ENCODE assay signal across 8 cellular contexts in the genomic region with DNA sequence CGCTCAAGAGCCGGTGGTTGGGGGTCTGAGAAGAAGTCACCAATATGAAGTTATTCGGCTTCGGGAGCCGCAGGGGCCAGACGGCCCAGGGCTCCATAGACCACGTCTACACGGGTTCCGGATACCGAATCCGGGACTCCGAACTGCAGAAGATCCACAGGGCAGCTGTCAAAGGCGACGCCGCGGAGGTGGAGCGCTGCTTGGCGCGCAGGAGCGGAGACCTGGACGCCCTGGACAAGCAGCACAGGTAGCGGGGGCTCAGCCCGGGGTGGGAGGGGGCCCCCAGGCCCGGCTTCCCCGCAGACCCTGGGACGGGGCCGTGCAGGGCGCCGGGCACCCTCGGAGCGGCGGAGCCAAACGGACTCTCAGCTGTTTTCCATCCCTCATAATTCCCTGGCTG.
DNase-seq lines count a peak whose midpoint lies in the region; ATAC-seq, FAIRE-seq and TF ChIP-seq lines count a peak whose summit lies in the region.
"Not testable (repeated sequence)": the region's sequence is repeated elsewhere in the genome, so short reads cannot be mapped to it uniquely, and the experiment has no call there.

No MANE protein-coding gene starts in this region.

- not testable (repeated sequence) for H3K27me3 ChIP-seq in endothelial cell of umbilical vein (ENCODE audit: control insufficient read depth in 2 of 2, insufficient read depth in 2 of 2, low read length in 2 of 2); sigmoid colon; upper lobe of left lung

- not testable (repeated sequence) for H3K79me2 ChIP-seq in OCI-LY7 (ENCODE audit: insufficient read depth, low read depth, low read length); endothelial cell of umbilical vein (ENCODE audit: control insufficient read depth, insufficient read depth, low read length)

- H3K27ac ChIP-seq in OCI-LY7 (ENCODE audit: low read depth, low read length, poor library complexity, severe bottlenecking); endothelial cell of umbilical vein (ENCODE audit: insufficient read depth, low read depth, low read length); sigmoid colon; upper lobe of left lung: not testable (repeated sequence)

- 0 to 2% methylated on average over 17 to 18 of the region's 33 CpGs for WGBS in sigmoid colon, 2 donors
- WGBS in upper lobe of left lung, 2 donors = no CpG with 5 or more reads among the region's 33 CpGs

- not testable (repeated sequence) for H3K9me2 ChIP-seq in OCI-LY7 (ENCODE audit: insufficient read depth, low read length)

- in situ Hi-C loops in astrocyte of the cerebellum (cut with HindIII; ENCODE audit: low sequenced_read_pairs) = not testable (repeated sequence)

- not testable (repeated sequence) for TF ChIP-seq EP300 in sigmoid colon (IDR thresholded peaks at IDR 0.05); upper lobe of left lung (IDR thresholded peaks at IDR 0.05)

- not testable (repeated sequence) for DNase-seq in OCI-LY7 (ENCODE audit: low spot score); astrocyte of the cerebellum (ENCODE audit: low read depth); endothelial cell of umbilical vein (ENCODE audit: low read depth, low spot score)
- peak; percentile 8 for DNase-seq in activated CD8-positive, alpha-beta memory T cell treated with anti-CD3 and anti-CD28 coated beads, Interleukin-2, amount 50 U/mL, for 4 hours
- DNase-seq in left ventricle myocardium superior (peak; percentile 12), mesothelial cell of epicardium (ENCODE audit: low spot score in 2 of 2, unreplicated experiment in 2 of 2) (peak; percentile 8 to 37), sigmoid colon (peak; percentile 43), upper lobe of left lung (peak; percentile 20 to 85)

- H3K4me2 ChIP-seq in OCI-LY7 (ENCODE audit: low read length); endothelial cell of umbilical vein (ENCODE audit: insufficient read depth, low read length): not testable (repeated sequence)

- H3K9ac ChIP-seq in endothelial cell of umbilical vein (replicated peaks; ENCODE audit: extremely low read depth, insufficient read depth, low read length) = not testable (repeated sequence)

- not testable (repeated sequence) for TF ChIP-seq CTCF in OCI-LY7 (conservative IDR thresholded peaks at IDR 0.05; ENCODE audit: low read length); astrocyte of the cerebellum (IDR thresholded peaks at IDR 0.05; ENCODE audit: low read depth, low read length, missing control alignments); endothelial cell of umbilical vein (IDR thresholded peaks at IDR 0.05; ENCODE audit: extremely low read depth in 1 of 2, insufficient read depth in 1 of 2, low read depth in 1 of 2, low read length in 2 of 2); mesothelial cell of epicardium (IDR thresholded peaks at IDR 0.05; ENCODE audit: unreplicated experiment); sigmoid colon (IDR thresholded peaks at IDR 0.05); upper lobe of left lung (IDR thresholded peaks at IDR 0.05)

- H3K9me3 Mint-ChIP-seq in mesothelial cell of epicardium = not testable (repeated sequence)

- H3K4me1 ChIP-seq in OCI-LY7 (ENCODE audit: insufficient read depth, low read length, poor library complexity, severe bottlenecking); endothelial cell of umbilical vein (ENCODE audit: control insufficient read depth, extremely low read depth, insufficient read depth, low read length); sigmoid colon; upper lobe of left lung: not testable (repeated sequence)

- H3K4me1 Mint-ChIP-seq in mesothelial cell of epicardium = not testable (repeated sequence)

- H2AFZ ChIP-seq in OCI-LY7 (ENCODE audit: low read length); endothelial cell of umbilical vein (ENCODE audit: low read depth, low read length): not testable (repeated sequence)

- CTCF ChIA-PET in OCI-LY7 (lab: Charles Lee; ENCODE audit: unreplicated experiment); endothelial cell of umbilical vein (lab: Charles Lee): not testable (repeated sequence)

- not testable (repeated sequence) for H3K9me1 ChIP-seq in endothelial cell of umbilical vein (replicated peaks; ENCODE audit: control insufficient read depth, extremely low read depth, insufficient read depth, low read length)

- not testable (repeated sequence) for FAIRE-seq in endothelial cell of umbilical vein (lab: Jason Lieb, UNC)

- H3K27ac Mint-ChIP-seq in mesothelial cell of epicardium = not testable (repeated sequence)

- not testable (repeated sequence) for H4K20me1 ChIP-seq in OCI-LY7 (ENCODE audit: insufficient read depth, low read length); endothelial cell of umbilical vein (replicated peaks; ENCODE audit: control insufficient read depth, extremely low read depth, insufficient read depth, low read length)

- POLR2A ChIA-PET in OCI-LY7 (lab: Charles Lee); endothelial cell of umbilical vein (lab: Charles Lee): not testable (repeated sequence)

- intact Hi-C loops in OCI-LY7 (cut with micrococcal nuclease; ENCODE audit: unreplicated experiment); endothelial cell of umbilical vein (cut with micrococcal nuclease); left ventricle myocardium superior (cut with micrococcal nuclease); sigmoid colon (cut with DNase I): not testable (repeated sequence)

- dilution Hi-C loops in endothelial cell of umbilical vein (cut with MboI; ENCODE audit: extremely low pct_ligation_motif_present, low sequenced_read_pairs) = not testable (repeated sequence)

- H3K36me3 Mint-ChIP-seq in mesothelial cell of epicardium = not testable (repeated sequence)

- not testable (repeated sequence) for TF ChIP-seq POLR2A in endothelial cell of umbilical vein (IDR thresholded peaks at IDR 0.05; ENCODE audit: low read depth, low read length); sigmoid colon (IDR thresholded peaks at IDR 0.05); upper lobe of left lung (IDR thresholded peaks at IDR 0.05)

- not testable (repeated sequence) for H3K4me3 Mint-ChIP-seq in mesothelial cell of epicardium

- not testable (repeated sequence) for H3K36me3 ChIP-seq in OCI-LY7 (ENCODE audit: insufficient read depth, low read length); endothelial cell of umbilical vein (ENCODE audit: control insufficient read depth in 2 of 2, extremely low read depth in 1 of 2, insufficient read depth in 2 of 2, low read length in 2 of 2); sigmoid colon; upper lobe of left lung

- BruUV-seq in OCI-LY7 (replicated peaks; lab: Mats Ljungman, UMichigan) (TSS peak; percentile 73), endothelial cell of umbilical vein (replicated peaks; lab: Mats Ljungman, UMichigan) (TSS peak; percentile 39)

- H3K4me3 ChIP-seq in OCI-LY7 (ENCODE audit: low read depth, low read length, poor library complexity, severe bottlenecking) = not testable (repeated sequence)
- H3K4me3 ChIP-seq in astrocyte of the cerebellum (ENCODE audit: low read depth, low read length) (peak overlapping the region; percentile 23), endothelial cell of umbilical vein (replicated peaks in 1 of 3; ENCODE audit: insufficient read depth in 1 of 3, low read depth in 1 of 3, low read length in 3 of 3) (peak overlapping the region in 1 of 3 experiments; percentile 10), sigmoid colon (peak overlapping the region in 2 of 4 donors; percentile 22 to 23), upper lobe of left lung (peak overlapping the region in 1 of 4 donors; percentile 17)

- not testable (repeated sequence) for H3K27me3 Mint-ChIP-seq in mesothelial cell of epicardium (ENCODE audit: low read depth)

- not testable (repeated sequence) for ATAC-seq in left ventricle myocardium superior; upper lobe of left lung (ENCODE audit: low FRiP score in 2 of 2)

- not testable (repeated sequence) for H3K9me3 ChIP-seq in OCI-LY7 (ENCODE audit: low read length); endothelial cell of umbilical vein (replicated peaks; ENCODE audit: control insufficient read depth, insufficient read depth, low read length); sigmoid colon; upper lobe of left lung
